Comparison of ENCODE assay signal across 16 cellular contexts in genomic region chr4:26952891-26953290, GRCh38.
DNase-seq lines count a peak whose midpoint lies in the region; ATAC-seq and TF ChIP-seq lines count a peak whose summit lies in the region.
"Had no signal": no experiment of that assay in that cellular context is flagged by ENCODE, and none has a peak within 500 bp of the region (broad histone marks: within the 10 kb centered on the region; RNA-seq: fewer than 3 reads in every experiment).

No MANE protein-coding gene starts in this region.

- H3K14ac ChIP-seq in IMR-90 (replicated peaks; ENCODE audit: low read depth, low read length), result no peak overlapping the region

- no peaks in the 10 kb centered on the region; the same call in 1 of the 2 replicates for H3K9me1 ChIP-seq in IMR-90 (ENCODE audit: insufficient read depth, low read length)

- no peak overlapping the region for H3K9ac ChIP-seq in IMR-90 (ENCODE audit: low read depth, low read length)
- H3K9ac ChIP-seq: BLaER1 had no signal

- no peak for TF ChIP-seq RAD21 in IMR-90 (IDR thresholded peaks at IDR 0.05; ENCODE audit: low read length)

- H3K23ac ChIP-seq in IMR-90 (ENCODE audit: low read depth, low read length), result no peak overlapping the region

- H3K36me3 ChIP-seq in DOHH2 (ENCODE audit: control insufficient read depth, low read length) (peaks cover 18% of the 10 kb centered on the region), IMR-90 (ENCODE audit: control insufficient read depth, insufficient read depth, low read length) (no peaks in the 10 kb centered on the region; the same call in 1 of the 2 replicates)

- intact Hi-C loops in IMR-90 (cut with micrococcal nuclease), result no loop called here

- no peak overlapping the region for H4K5ac ChIP-seq in IMR-90 (ENCODE audit: low read depth, low read length)

- peaks cover 2 to 16% (median 5%) of the 10 kb centered on the region in 7 donors for H3K9me3 Mint-ChIP-seq in naive B cell

- H3F3A ChIP-seq in DOHH2 (ENCODE audit: control insufficient read depth, insufficient read depth), result no peaks in the 10 kb centered on the region

- H2BK120ac ChIP-seq in IMR-90 (ENCODE audit: low read depth, low read length), result no peak overlapping the region

- no peak overlapping the region for H4K8ac ChIP-seq in IMR-90 (ENCODE audit: low read depth in 2 of 2, low read length in 2 of 2)

- dilution Hi-C loops in IMR-90 (cut with HindIII; ENCODE audit: low sequenced_read_pairs, unreplicated experiment), result no loop called here

- no peak for TF ChIP-seq POLR2A in IMR-90 (IDR thresholded peaks at IDR 0.05; ENCODE audit: low read depth, low read length)

- POLR2A ChIA-PET in IMR-90 (lab: Charles Lee; ENCODE audit: unreplicated experiment), result no interaction called here

- H2AK5ac ChIP-seq in IMR-90 (ENCODE audit: low read depth, low read length), result no peak overlapping the region

- H4K91ac ChIP-seq in IMR-90 (ENCODE audit: insufficient read depth, low read depth, low read length), result no peak overlapping the region

- DNase-seq in IMR-90, result peak; percentile 24
- DNase-seq in dermis blood vessel endothelial cell, result peak; percentile 7
- no peak for DNase-seq in naive B cell
- DNase-seq in omental fat pad (ENCODE audit: low spot score), result no peak
- DNase-seq in NCI-H226, result no peak
- DNase-seq in HCEC 1CT, result no peak
- DNase-seq: AML-193, GOT3, H9, KG1 had no signal

- peaks cover 23 to 45% (median 31%) of the 10 kb centered on the region in 3 donors for H3K4me1 Mint-ChIP-seq in naive B cell
- H3K4me1 Mint-ChIP-seq: H9 had no signal

- CTCF ChIA-PET in IMR-90 (lab: Yijun Ruan, JAX), result interaction anchor here (0.9 kb wide), 1 partner anchor 30 kb away, joined by 3 read pairs; no protein-coding TSS in a partner anchor

- H3K27ac ChIP-seq in DOHH2 (ENCODE audit: low read depth, low read length) (no peak overlapping the region), IMR-90 (ENCODE audit: insufficient read depth, low read length) (no peak overlapping the region)
- H3K27ac ChIP-seq: A549, BLaER1, HL-60 had no signal

- peaks cover 8 to 17% of the 10 kb centered on the region in 2 experiments; a peak in 3 of 4 replicates for H3K79me1 ChIP-seq in IMR-90 (ENCODE audit: low read depth in 1 of 2, low read length in 2 of 2)

- no peak overlapping the region for H2BK20ac ChIP-seq in IMR-90 (ENCODE audit: low read depth, low read length)

- no peak overlapping the region for H3K56ac ChIP-seq in IMR-90 (ENCODE audit: extremely low read depth, insufficient read depth, low read length)

- H3K4me1 ChIP-seq in DOHH2 (ENCODE audit: control insufficient read depth, low read length), result peaks cover 18% of the 10 kb centered on the region
- no peaks in the 10 kb centered on the region for H3K4me1 ChIP-seq in IMR-90 (ENCODE audit: control insufficient read depth, insufficient read depth, low read length)
- H3K4me1 ChIP-seq: A549 had no signal

- peak overlapping the region in 5 of 6 donors; percentile 7 to 89 (median 70) for H3K27ac Mint-ChIP-seq in naive B cell
- H3K27ac Mint-ChIP-seq: H9 had no signal

- no peak overlapping the region for H2BK15ac ChIP-seq in IMR-90 (ENCODE audit: low read depth, low read length)

- no peak overlapping the region for H3K4ac ChIP-seq in IMR-90 (ENCODE audit: low read depth, low read length)

- BruUV-seq in IMR-90 (replicated peaks; lab: Mats Ljungman, UMichigan), result no TSS peak

- TF ChIP-seq CTCF in DOHH2 (IDR thresholded peaks at IDR 0.05; ENCODE audit: low read depth, low read length, poor library complexity, severe bottlenecking) (no peak), IMR-90 (conservative IDR thresholded peaks at IDR 0.05; ENCODE audit: low read depth, low read length) (no peak), omental fat pad (IDR thresholded peaks at IDR 0.05) (no peak)

- no peak overlapping the region for H2AK9ac ChIP-seq in IMR-90 (replicated peaks; ENCODE audit: low read depth, low read length, poor library complexity)

- H3K4me2 ChIP-seq in DOHH2 (ENCODE audit: low read length), result 0 out of 2 replicates have a peak overlapping the region, but pooled peaks have one; percentile 3
- no peak overlapping the region for H3K4me2 ChIP-seq in IMR-90 (ENCODE audit: low read depth, low read length)
- H3K4me2 ChIP-seq: A549, BLaER1 had no signal

- H3K79me2 ChIP-seq in DOHH2 (ENCODE audit: control insufficient read depth, low read length), result peaks cover 80% of the 10 kb centered on the region

- H3K27me3 ChIP-seq in DOHH2 (ENCODE audit: control insufficient read depth, low read length), result no peaks in the 10 kb centered on the region
- no peaks in the 10 kb centered on the region for H3K27me3 ChIP-seq in IMR-90 (ENCODE audit: control insufficient read depth, insufficient read depth, low read length)
- H3K27me3 ChIP-seq: BLaER1 had no signal

- H3K4me3 Mint-ChIP-seq in naive B cell, result no peak overlapping the region
- H3K4me3 Mint-ChIP-seq: H9 had no signal

- H2AFZ ChIP-seq in IMR-90 (replicated peaks; ENCODE audit: low read length, poor library complexity), result no peak overlapping the region

- H3K9me3 ChIP-seq in DOHH2 (ENCODE audit: control insufficient read depth, insufficient read depth, low read length) (no peaks in the 10 kb centered on the region), IMR-90 (ENCODE audit: control insufficient read depth, insufficient read depth, low read length) (peaks cover 4% of the 10 kb centered on the region; the same call in 1 of the 2 replicates)
- H3K9me3 ChIP-seq: A549 had no signal

- H4K20me1 ChIP-seq in DOHH2 (ENCODE audit: control insufficient read depth, insufficient read depth, low read depth, low read length) (no peaks in the 10 kb centered on the region), IMR-90 (ENCODE audit: insufficient read depth, low read length) (no peaks in the 10 kb centered on the region)

- no peak overlapping the region for H3K18ac ChIP-seq in IMR-90 (ENCODE audit: low read depth, low read length)

- ATAC-seq in IMR-90 (ENCODE audit: low read depth) (no peak), naive B cell (ENCODE audit: low read depth in 2 of 2) (no peak), omental fat pad (ENCODE audit: low FRiP score) (no peak), HG03354 (IDR thresholded peaks at IDR 0.05; ENCODE audit: poor library complexity, severe bottlenecking, unreplicated experiment) (no peak)
- ATAC-seq: A549 had no signal

- H3K27me3 Mint-ChIP-seq in naive B cell, result no peaks in the 10 kb centered on the region

- in situ Hi-C loops in IMR-90 (cut with MboI; ENCODE audit: low sequenced_read_pairs), result no loop called here

- H3K4me3 ChIP-seq in DOHH2 (ENCODE audit: low read length), result no peak overlapping the region
- H3K4me3 ChIP-seq in IMR-90 (ENCODE audit: insufficient read depth, low read depth, low read length), result no peak overlapping the region
- H3K4me3 ChIP-seq: A549, BLaER1, GM12878 had no signal

- H3K36me3 Mint-ChIP-seq in naive B cell, result peaks cover 0 to 4% of the 10 kb centered on the region in 2 donors

- H3K9me2 ChIP-seq in DOHH2 (replicated peaks; ENCODE audit: control insufficient read depth, low read length), result no peaks in the 10 kb centered on the region

- WGBS in IMR-90 (ENCODE audit: extremely low coverage in 2 of 2, insufficient read length in 1 of 2), 2 experiments, result no CpG with 5 or more reads among the region's 2 CpGs

- H2BK5ac ChIP-seq in IMR-90 (ENCODE audit: low read depth, low read length, poor library complexity, severe bottlenecking), result no peak overlapping the region

TF ChIP-seq in IMR-90, 13 proteins besides CTCF, POLR2A, EP300 and RAD21:
- TF ChIP-seq FOS (IDR thresholded peaks at IDR 0.05; ENCODE audit: low read depth, low read length), result no peak
- no peak for TF ChIP-seq RFX5 (IDR thresholded peaks at IDR 0.05; ENCODE audit: low read depth, low read length)
- TF ChIP-seq CHD1 (IDR thresholded peaks at IDR 0.05; ENCODE audit: low read depth, low read length), result no peak
- no peak for TF ChIP-seq SMC3 (IDR thresholded peaks at IDR 0.05; ENCODE audit: low read depth, low read length)
- TF ChIP-seq BHLHE40 (IDR thresholded peaks at IDR 0.05; ENCODE audit: low read depth, low read length), result no peak
- TF ChIP-seq RCOR1 (IDR thresholded peaks at IDR 0.05; ENCODE audit: insufficient replicate concordance, low read length), result no peak
- TF ChIP-seq MAZ (IDR thresholded peaks at IDR 0.05; ENCODE audit: borderline replicate concordance, low read depth, low read length), result no peak
- no peak for TF ChIP-seq MXI1 (IDR thresholded peaks at IDR 0.05; ENCODE audit: borderline replicate concordance, low read depth, low read length)
- TF ChIP-seq USF2 (IDR thresholded peaks at IDR 0.05; ENCODE audit: low read depth, low read length), result no peak
- TF ChIP-seq NFE2L2 (IDR thresholded peaks at IDR 0.05; ENCODE audit: low read depth, low read length), result no peak
- no peak for TF ChIP-seq MAFK (IDR thresholded peaks at IDR 0.05; ENCODE audit: low read depth, low read length)
- no peak for TF ChIP-seq ELK1 (IDR thresholded peaks at IDR 0.05; ENCODE audit: borderline replicate concordance, low read depth, low read length)
- TF ChIP-seq CEBPB (IDR thresholded peaks at IDR 0.05; ENCODE audit: low read depth, low read length), result no peak
TF ChIP-seq in IMR-90: peak in this region for 0.

Comparison
In these comparisons a context has a peak if more than half of its experiments do, and no peak if none do; other contexts are left out.
1. DNase-seq: peak in IMR-90 (single experiment) and dermis blood vessel endothelial cell (single experiment); none in naive B cell (single experiment), omental fat pad (single experiment), NCI-H226 (single experiment) and HCEC 1CT (single experiment).